Comparison of ENCODE assay signal across 11 cellular contexts in genomic region chr1:235246022-235246948, GRCh38.
A peak's percentile ranks its signal among the peaks of the same experiment; 100 is the strongest.
DNase-seq lines count a peak whose midpoint lies in the region; ATAC-seq, FAIRE-seq and TF ChIP-seq lines count a peak whose summit lies in the region.
"Had no signal": no experiment of that assay in that cellular context is flagged by ENCODE, and none has a peak within 500 bp of the region (broad histone marks: within the 10 kb centered on the region; RNA-seq: fewer than 3 reads in every experiment).

No MANE protein-coding gene starts in this region.

- no peak overlapping the region for H3K9ac ChIP-seq in PC-3 (ENCODE audit: low read length)

- no peak overlapping the region for H3K4me2 ChIP-seq in PC-3 (ENCODE audit: low read length)

- FAIRE-seq in D721Med (lab: Jason Lieb, UNC): peak; percentile 74

- H3K9me2 ChIP-seq in PC-3 (replicated peaks; ENCODE audit: low read length): no peaks in the 10 kb centered on the region

- no peaks in the 10 kb centered on the region for H3F3A ChIP-seq in PC-3 (ENCODE audit: low read length, unreplicated experiment)

- no peak overlapping the region for H2AFZ ChIP-seq in PC-3 (ENCODE audit: low read length)

- BruUV-seq in PC-3 (replicated peaks; lab: Mats Ljungman, UMichigan) (no TSS peak), A673 (replicated peaks; lab: Mats Ljungman, UMichigan) (no TSS peak)

- DNase-seq in D721Med (ENCODE audit: insufficient read length, low spot score): no peak
- DNase-seq in PC-3: peak; percentile 51
- DNase-seq in epithelial cell of esophagus (ENCODE audit: low read depth): peak; percentile 33
- DNase-seq in A673 (ENCODE audit: low spot score): no peak
- DNase-seq in cerebellar cortex (ENCODE audit: low spot score): no peak
- DNase-seq in SJCRH30: no peak
- DNase-seq: cerebellar nuclear complex, DMS79 had no signal

- H3K36me3 ChIP-seq in PC-3 (ENCODE audit: low read depth, low read length): peaks cover 3% of the 10 kb centered on the region; the same call in 1 of the 2 replicates
- no peaks in the 10 kb centered on the region for H3K36me3 ChIP-seq in A673 (ENCODE audit: insufficient read depth, low read length, poor library complexity, severe bottlenecking)
- H3K36me3 ChIP-seq in SJCRH30: peaks cover 28% of the 10 kb centered on the region

- H3K27ac ChIP-seq in PC-3 (ENCODE audit: low read length) (peak overlapping the region; percentile 8), A673 (ENCODE audit: low read depth, low read length, poor library complexity, severe bottlenecking) (no peak overlapping the region), SJCRH30 (no peak overlapping the region)
- H3K27ac ChIP-seq: RWPE1 had no signal

- H3K27me3 ChIP-seq in PC-3 (ENCODE audit: low read length) (no peaks in the 10 kb centered on the region), A673 (replicated peaks; ENCODE audit: insufficient read depth, low read depth, low read length, poor library complexity) (no peaks in the 10 kb centered on the region), SJCRH30 (no peaks in the 10 kb centered on the region)

- no peaks in the 10 kb centered on the region for H3K79me2 ChIP-seq in PC-3 (ENCODE audit: low read length)

- CTCF ChIA-PET in PC-3 (lab: Charles Lee) (no interaction called here), A673 (lab: Charles Lee) (no interaction called here)

- ATAC-seq in GM18870 (IDR thresholded peaks at IDR 0.05; ENCODE audit: unreplicated experiment) (peak; percentile 55), PC-3 (peak; percentile 72)
- ATAC-seq: sciatic nerve had no signal

- H3K4me1 ChIP-seq in PC-3 (ENCODE audit: insufficient read depth, low read length): peaks cover 16% of the 10 kb centered on the region
- no peaks in the 10 kb centered on the region for H3K4me1 ChIP-seq in A673 (ENCODE audit: insufficient read depth, low read length, poor library complexity, severe bottlenecking)
- no peaks in the 10 kb centered on the region for H3K4me1 ChIP-seq in SJCRH30

- POLR2A ChIA-PET in PC-3 (lab: Charles Lee; ENCODE audit: unreplicated experiment): interaction anchor here (0.7 kb wide), 2 partner anchors 42 to 121 kb away, joined by 4 to 6 read pairs; no protein-coding TSS in a partner anchor
- POLR2A ChIA-PET in A673 (lab: Charles Lee; ENCODE audit: low non-redundant PET): interaction anchor here (0.6 to 0.7 kb wide), 2 partner anchors 64 to 80 kb away, joined by 3 read pairs; no protein-coding TSS in a partner anchor

- H4K20me1 ChIP-seq in PC-3 (ENCODE audit: low read length): no peaks in the 10 kb centered on the region

- TF ChIP-seq CTCF in D721Med (IDR thresholded peaks at IDR 0.05; ENCODE audit: insufficient read depth, missing control alignments) (no peak), PC-3 (conservative IDR thresholded peaks at IDR 0.05; ENCODE audit: low read depth, low read length) (no peak), epithelial cell of esophagus (IDR thresholded peaks at IDR 0.05; ENCODE audit: insufficient read depth, low read depth, low read length, missing control alignments) (no peak), A673 (conservative IDR thresholded peaks at IDR 0.05; ENCODE audit: low read depth, low read length) (no peak)

- H3K4me3 ChIP-seq in PC-3 (ENCODE audit: low read length) (no peak overlapping the region), epithelial cell of esophagus (ENCODE audit: low read length) (no peak overlapping the region), A673 (ENCODE audit: low read depth, low read length, poor library complexity, severe bottlenecking) (no peak overlapping the region), SJCRH30 (no peak overlapping the region)

- intact Hi-C loops in PC-3 (cut with micrococcal nuclease): no loop called here
- intact Hi-C loops in A673 (cut with micrococcal nuclease; ENCODE audit: unreplicated experiment): no loop called here

- no peaks in the 10 kb centered on the region for H3K9me3 ChIP-seq in PC-3 (ENCODE audit: low read length)
- H3K9me3 ChIP-seq in A673 (ENCODE audit: low read depth, low read length, poor library complexity, severe bottlenecking): no peaks in the 10 kb centered on the region
- no peaks in the 10 kb centered on the region for H3K9me3 ChIP-seq in SJCRH30 (replicated peaks)

Comparison
In these comparisons a context has a peak if more than half of its experiments do, and no peak if none do; other contexts are left out.
1. DNase-seq: peak in PC-3 (single experiment) and epithelial cell of esophagus (single experiment); none in D721Med (single experiment), A673 (single experiment), cerebellar cortex (single experiment) and SJCRH30 (0 of 2).